In the genomic region with DNA sequence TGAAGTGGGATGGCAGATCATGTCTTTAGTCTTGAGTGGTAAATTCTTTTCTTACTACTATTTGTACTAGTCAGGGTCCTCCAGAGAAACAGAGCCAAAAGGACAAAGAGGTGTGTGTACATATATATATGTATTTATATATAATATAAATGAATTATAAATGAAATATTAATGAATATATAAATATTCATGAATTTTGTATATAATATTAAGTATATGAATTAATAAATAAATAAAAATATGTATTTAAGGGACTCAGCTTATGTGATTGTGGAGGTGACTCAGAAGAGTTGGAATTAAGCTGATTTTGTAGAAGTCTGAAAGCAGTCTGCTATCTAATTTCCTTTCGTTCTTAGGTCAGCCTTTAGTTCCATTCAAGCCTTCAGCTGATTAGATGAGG, we compare ENCODE assay signal across 34 cellular contexts.
"Had no signal": no experiment of that assay in that cellular context is flagged by ENCODE, and none has a peak within 500 bp of the region (broad histone marks: within the 10 kb centered on the region; RNA-seq: fewer than 3 reads in every experiment).

No MANE protein-coding gene starts in this region.

- H3K36me3 Mint-ChIP-seq: activated naive CD4-positive, alpha-beta T cell treated with anti-CD3 and anti-CD28 coated beads, Interleukin-2, amount 10 ng/mL, durations not matched to agents 7 days and 5 days; activated naive CD4-positive, alpha-beta T cell treated with anti-CD3 and anti-CD28 coated beads, Interleukin-2, amount 50 U/mL, for 24 hours; activated naive CD4-positive, alpha-beta T cell treated with anti-CD3 and anti-CD28 coated beads, Interleukin-2, amount 50 U/mL, for 72 hours; activated naive CD8-positive, alpha-beta T cell; activated naive CD8-positive, alpha-beta T cell treated with anti-CD3 and anti-CD28 coated beads for 36 hours; activated naive CD8-positive, alpha-beta T cell treated with anti-CD3 and anti-CD28 coated beads, Interleukin-2, amount 10 ng/mL, durations not matched to agents 7 days and 5 days had no signal

- DNase-seq: activated effector memory CD4-positive, alpha-beta T cell treated with anti-CD3 and anti-CD28 coated beads, Interleukin-2, amount 50 U/mL, for 16 hours; activated effector memory CD4-positive, alpha-beta T cell treated with Interleukin-2 at 50 U/mL for 16 hours; activated gamma-delta T cell; activated gamma-delta T cell treated with Interleukin-2 at 50 U/mL for 16 hours; activated naive CD4-positive, alpha-beta T cell; activated naive CD4-positive, alpha-beta T cell treated with anti-CD3 and anti-CD28 coated beads for 36 hours; activated naive CD4-positive, alpha-beta T cell treated with anti-CD3 and anti-CD28 coated beads, Interleukin-2, amount 10 ng/mL, durations not matched to agents 7 days and 5 days; activated naive CD4-positive, alpha-beta T cell treated with anti-CD3 and anti-CD28 coated beads, Interleukin-2, amount 50 U/mL, for 16 hours; activated naive CD4-positive, alpha-beta T cell treated with Interleukin-2 at 50 U/mL for 16 hours; activated naive CD8-positive, alpha-beta T cell treated with anti-CD3 and anti-CD28 coated beads for 36 hours; activated naive CD8-positive, alpha-beta T cell treated with anti-CD3 and anti-CD28 coated beads, Interleukin-2, amount 10 ng/mL, durations not matched to agents 7 days and 5 days; activated naive CD8-positive, alpha-beta T cell treated with anti-CD3 and anti-CD28 coated beads, Interleukin-2, amount 50 U/mL, for 24 hours; activated T-cell treated with anti-CD3 and anti-CD28 coated beads, Interleukin-2, amount 50 U/mL, for 24 hours; activated T-cell treated with anti-CD3 and anti-CD28 coated beads, Interleukin-2, amount 50 U/mL, for 4 hours; activated T-cell treated with anti-CD3 and anti-CD28 coated beads, Interleukin-2, amount 50 U/mL, for 48 hours; activated T-cell treated with anti-CD3 and anti-CD28 coated beads, Interleukin-2, amount 50 U/mL, for 72 hours; adrenal gland; amniotic stem cell; amygdala; anterior cingulate cortex; aorta; body of pancreas; brain microvascular endothelial cell; caudate nucleus; central memory CD4-positive, alpha-beta T cell; cerebellar nuclear complex had no signal

- H3K27me3 Mint-ChIP-seq: activated naive CD4-positive, alpha-beta T cell treated with anti-CD3 and anti-CD28 coated beads, Interleukin-2, amount 10 ng/mL, durations not matched to agents 7 days and 5 days; activated naive CD4-positive, alpha-beta T cell treated with anti-CD3 and anti-CD28 coated beads, Interleukin-2, amount 50 U/mL, for 24 hours; activated naive CD8-positive, alpha-beta T cell treated with anti-CD3 and anti-CD28 coated beads for 36 hours; activated naive CD8-positive, alpha-beta T cell treated with anti-CD3 and anti-CD28 coated beads, Interleukin-2, amount 10 ng/mL, durations not matched to agents 7 days and 5 days; activated naive CD8-positive, alpha-beta T cell treated with anti-CD3 and anti-CD28 coated beads, Interleukin-2, amount 50 U/mL, for 24 hours; activated T-cell treated with anti-CD3 and anti-CD28 coated beads, Interleukin-2, amount 50 U/mL, for 24 hours; activated T-helper 17 cell treated with anti-CD3 and anti-CD28 coated beads, Interleukin-2, amount 50 U/mL, for 72 hours; central memory CD8-positive, alpha-beta T cell had no signal

- H3K9me3 Mint-ChIP-seq: activated naive CD4-positive, alpha-beta T cell treated with anti-CD3 and anti-CD28 coated beads for 36 hours; activated naive CD4-positive, alpha-beta T cell treated with anti-CD3 and anti-CD28 coated beads, Interleukin-2, amount 10 ng/mL, durations not matched to agents 7 days and 5 days; activated T-cell treated with anti-CD3 and anti-CD28 coated beads, Interleukin-2, amount 50 U/mL, for 4 hours; activated T-cell treated with anti-CD3 and anti-CD28 coated beads, Interleukin-2, amount 50 U/mL, for 72 hours; activated T-helper 1 cell treated with anti-CD3 and anti-CD28 coated beads, Interleukin-12 subunit alpha, Interleukin-12 subunit beta, Interleukin-2, Interleukin-4 antibody, amounts not matched to agents 30 ng/mL and 10 ng/mL and 1 ng/mL, durations not matched to agents 14 hours and 24 hours and 36 hours; activated T-helper 17 cell treated with anti-CD3 and anti-CD28 coated beads, Interleukin-2, amount 50 U/mL, for 72 hours; activated T-helper 2 cell treated with anti-CD3 and anti-CD28 coated beads, Interferon-gamma antibody, Interleukin-2, Interleukin-4, amounts not matched to agents 10 μg/mL and 5 μg/mL and 100 μg/mL, durations not matched to agents 14 hours and 24 hours and 36 hours had no signal

- H3K4me1 Mint-ChIP-seq: activated naive CD4-positive, alpha-beta T cell treated with anti-CD3 and anti-CD28 coated beads, Interleukin-2, amount 10 ng/mL, durations not matched to agents 7 days and 5 days; activated naive CD4-positive, alpha-beta T cell treated with anti-CD3 and anti-CD28 coated beads, Interleukin-2, amount 50 U/mL, for 24 hours; activated naive CD8-positive, alpha-beta T cell treated with anti-CD3 and anti-CD28 coated beads for 36 hours; activated naive CD8-positive, alpha-beta T cell treated with anti-CD3 and anti-CD28 coated beads, Interleukin-2, amount 10 ng/mL, durations not matched to agents 7 days and 5 days; activated naive CD8-positive, alpha-beta T cell treated with anti-CD3 and anti-CD28 coated beads, Interleukin-2, amount 50 U/mL, for 24 hours; activated T-helper 17 cell treated with anti-CD3 and anti-CD28 coated beads, Interleukin-2, amount 50 U/mL, for 72 hours; brain; central memory CD8-positive, alpha-beta T cell had no signal

- H3K27ac Mint-ChIP-seq: activated naive CD4-positive, alpha-beta T cell treated with anti-CD3 and anti-CD28 coated beads for 36 hours; activated naive CD4-positive, alpha-beta T cell treated with anti-CD3 and anti-CD28 coated beads, Interleukin-2, amount 10 ng/mL, durations not matched to agents 7 days and 5 days; activated naive CD4-positive, alpha-beta T cell treated with anti-CD3 and anti-CD28 coated beads, Interleukin-2, amount 50 U/mL, for 24 hours; activated naive CD4-positive, alpha-beta T cell treated with anti-CD3 and anti-CD28 coated beads, Interleukin-2, amount 50 U/mL, for 72 hours; activated naive CD8-positive, alpha-beta T cell; activated naive CD8-positive, alpha-beta T cell treated with anti-CD3 and anti-CD28 coated beads for 36 hours; activated naive CD8-positive, alpha-beta T cell treated with anti-CD3 and anti-CD28 coated beads, Interleukin-2, amount 10 ng/mL, durations not matched to agents 7 days and 5 days; activated naive CD8-positive, alpha-beta T cell treated with anti-CD3 and anti-CD28 coated beads, Interleukin-2, amount 50 U/mL, for 24 hours; activated T-cell treated with anti-CD3 and anti-CD28 coated beads, Interleukin-2, amount 50 U/mL, for 24 hours; activated T-cell treated with anti-CD3 and anti-CD28 coated beads, Interleukin-2, amount 50 U/mL, for 72 hours; activated T-helper 1 cell treated with anti-CD3 and anti-CD28 coated beads, Interleukin-12 subunit alpha, Interleukin-12 subunit beta, Interleukin-2, Interleukin-4 antibody, amounts not matched to agents 30 ng/mL and 10 ng/mL and 1 ng/mL, durations not matched to agents 14 hours and 24 hours and 36 hours; activated T-helper 17 cell treated with anti-CD3 and anti-CD28 coated beads, Interleukin-2, amount 50 U/mL, for 72 hours; activated T-helper 2 cell treated with anti-CD3 and anti-CD28 coated beads, Interferon-gamma antibody, Interleukin-2, Interleukin-4, amounts not matched to agents 10 μg/mL and 5 μg/mL and 100 μg/mL, durations not matched to agents 14 hours and 24 hours and 36 hours; brain had no signal

- H3K4me3 Mint-ChIP-seq: activated naive CD4-positive, alpha-beta T cell treated with anti-CD3 and anti-CD28 coated beads for 36 hours; activated naive CD4-positive, alpha-beta T cell treated with anti-CD3 and anti-CD28 coated beads, Interleukin-2, amount 10 ng/mL, durations not matched to agents 7 days and 5 days; activated naive CD4-positive, alpha-beta T cell treated with anti-CD3 and anti-CD28 coated beads, Interleukin-2, amount 50 U/mL, for 24 hours; activated naive CD8-positive, alpha-beta T cell; activated naive CD8-positive, alpha-beta T cell treated with anti-CD3 and anti-CD28 coated beads for 36 hours; activated naive CD8-positive, alpha-beta T cell treated with anti-CD3 and anti-CD28 coated beads, Interleukin-2, amount 10 ng/mL, durations not matched to agents 7 days and 5 days; activated naive CD8-positive, alpha-beta T cell treated with anti-CD3 and anti-CD28 coated beads, Interleukin-2, amount 50 U/mL, for 24 hours; activated T-cell treated with anti-CD3 and anti-CD28 coated beads, Interleukin-2, amount 50 U/mL, for 24 hours; activated T-cell treated with anti-CD3 and anti-CD28 coated beads, Interleukin-2, amount 50 U/mL, for 4 hours; activated T-cell treated with anti-CD3 and anti-CD28 coated beads, Interleukin-2, amount 50 U/mL, for 72 hours; activated T-helper 1 cell treated with anti-CD3 and anti-CD28 coated beads, Interleukin-12 subunit alpha, Interleukin-12 subunit beta, Interleukin-2, Interleukin-4 antibody, amounts not matched to agents 30 ng/mL and 10 ng/mL and 1 ng/mL, durations not matched to agents 14 hours and 24 hours and 36 hours; activated T-helper 17 cell treated with anti-CD3 and anti-CD28 coated beads, Interleukin-2, amount 50 U/mL, for 72 hours; brain; central memory CD8-positive, alpha-beta T cell had no signal

- ATAC-seq: activated naive CD4-positive, alpha-beta T cell treated with anti-CD3 and anti-CD28 coated beads, Interleukin-2, amount 50 U/mL, for 72 hours; activated naive CD8-positive, alpha-beta T cell treated with anti-CD3 and anti-CD28 coated beads, Interleukin-2, amount 50 U/mL, for 24 hours; activated T-cell treated with anti-CD3 and anti-CD28 coated beads, Interleukin-2, amount 50 U/mL, for 4 hours; activated T-cell treated with anti-CD3 and anti-CD28 coated beads, Interleukin-2, amount 50 U/mL, for 72 hours; activated T-helper 17 cell treated with anti-CD3 and anti-CD28 coated beads, Interleukin-2, amount 50 U/mL, for 72 hours; body of pancreas had no signal
